8 cellular contexts compared by ENCODE assay signal in genomic region chr19:2602391-2603181, GRCh38.
DNase-seq lines count a peak whose midpoint lies in the region; ATAC-seq lines count a peak whose summit lies in the region.

No MANE protein-coding gene starts in this region.

- ATAC-seq in HG03432 (IDR thresholded peaks at IDR 0.05; ENCODE audit: unreplicated experiment): no peak
- ATAC-seq in GM21528 (IDR thresholded peaks at IDR 0.05; ENCODE audit: low FRiP score, unreplicated experiment): no peak
- ATAC-seq in GM19397 (IDR thresholded peaks at IDR 0.05; ENCODE audit: unreplicated experiment): no peak

- DNase-seq in HCEC 1CT: peak; percentile 78
- peak; percentile 44 to 89 for DNase-seq in T47D (ENCODE audit: low read depth in 1 of 2, low spot score in 1 of 2)
- peak; percentile 66 for DNase-seq in iPS-NIHi7 (ENCODE audit: extremely low spot score)
- no peak for DNase-seq in central memory CD4-positive, alpha-beta T cell

- in situ Hi-C loops in T47D (cut with HindIII; ENCODE audit: low pct_unique_long_range_greater_than_20kb, low sequenced_read_pairs): no loop called here

- peaks cover 14 to 18% (median 17%) of the 10 kb centered on the region in 3 donors for H3K4me1 ChIP-seq in skeletal muscle tissue (ENCODE audit: control insufficient read depth in 3 of 3, insufficient read depth in 3 of 3, low read length in 3 of 3)

- no peaks in the 10 kb centered on the region for H3K36me3 ChIP-seq in skeletal muscle tissue (ENCODE audit: control insufficient read depth in 3 of 3, insufficient read depth in 3 of 3, low read length in 3 of 3)

- no peaks in the 10 kb centered on the region for H3K9me3 ChIP-seq in skeletal muscle tissue (ENCODE audit: control insufficient read depth in 3 of 3, low read length in 3 of 3)

- peak overlapping the region; percentile 30 to 58 (median 48) for H3K4me3 ChIP-seq in skeletal muscle tissue (ENCODE audit: low read length in 3 of 3)

- peak overlapping the region in 2 of 3 donors; percentile 43 to 57 for H3K9ac ChIP-seq in skeletal muscle tissue (ENCODE audit: low read depth in 1 of 3, low read length in 3 of 3)

- H3K27ac ChIP-seq in skeletal muscle tissue (ENCODE audit: low read depth, low read length): peak overlapping the region; percentile 75

- H3K27me3 ChIP-seq in skeletal muscle tissue (ENCODE audit: control insufficient read depth in 3 of 3, insufficient read depth in 3 of 3, low read length in 3 of 3): peaks cover 0 to 3% (median 3%) of the 10 kb centered on the region in 3 donors
